14 cellular contexts compared by ENCODE assay signal in the genomic region with DNA sequence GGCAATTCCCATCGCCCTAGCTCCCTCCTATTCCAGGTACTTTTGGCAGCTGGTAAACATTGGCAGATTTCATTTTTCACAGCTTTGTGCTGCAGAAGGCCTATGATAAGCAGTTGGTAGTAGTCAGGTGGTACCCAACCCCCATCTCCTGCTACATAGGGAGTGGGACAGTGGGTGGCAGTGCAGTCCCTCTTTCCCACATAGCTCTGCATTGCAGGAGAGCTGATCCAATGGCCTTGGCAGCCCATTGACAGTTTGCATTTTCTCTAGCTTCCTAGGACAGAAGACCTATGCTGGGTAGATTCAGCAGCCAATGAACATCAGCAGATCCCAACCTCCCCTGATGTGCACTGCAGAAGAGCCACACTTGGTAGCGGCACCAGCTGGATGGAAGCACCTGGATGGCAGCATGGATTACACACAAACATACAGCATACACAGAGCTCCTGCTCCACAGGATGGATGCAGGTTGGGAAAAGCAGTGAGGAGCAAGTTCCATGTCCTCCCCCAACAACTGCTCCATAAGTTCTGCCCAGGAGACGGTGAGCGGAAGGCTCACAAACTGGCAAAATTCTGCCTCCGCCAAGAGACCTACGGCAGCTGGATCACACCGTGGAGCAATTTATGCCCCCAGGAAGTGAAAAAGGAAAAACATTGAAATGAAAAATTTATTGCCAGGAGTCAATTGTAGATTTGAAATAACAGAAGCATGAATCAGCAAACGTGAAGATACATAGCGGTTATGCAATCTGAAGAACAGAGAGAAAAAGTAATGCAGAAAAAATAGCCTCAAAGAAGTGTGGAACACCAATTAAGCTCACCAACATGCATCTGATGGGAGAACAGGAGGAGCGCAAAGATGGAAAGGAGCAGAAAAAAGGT.
DNase-seq lines count a peak whose midpoint lies in the region; ATAC-seq, FAIRE-seq and TF ChIP-seq lines count a peak whose summit lies in the region.
"Had no signal": no experiment of that assay in that cellular context is flagged by ENCODE, and none has a peak within 500 bp of the region (broad histone marks: within the 10 kb centered on the region; RNA-seq: fewer than 3 reads in every experiment).

No MANE protein-coding gene starts in this region.

- H3K4me3 Mint-ChIP-seq in CD8-positive, alpha-beta memory T cell, result peak overlapping the region in 1 of 7 donors; percentile 25

- H3K4me1 ChIP-seq in CD8-positive, alpha-beta memory T cell (ENCODE audit: insufficient read depth, low read length), result peaks cover 8% of the 10 kb centered on the region
- H3K4me1 ChIP-seq: thyroid gland had no signal

- FAIRE-seq in bronchial epithelial cell (lab: Jason Lieb, UNC), result no peak
- FAIRE-seq: colon had no signal

- no peak for ATAC-seq in HG03097 (IDR thresholded peaks at IDR 0.05; ENCODE audit: low FRiP score, unreplicated experiment)
- ATAC-seq in GM18505 (IDR thresholded peaks at IDR 0.05; ENCODE audit: unreplicated experiment), result no peak
- ATAC-seq in stimulated activated naive CD8-positive, alpha-beta T cell treated with anti-CD3 and anti-CD28 coated beads, Interleukin-15, Interleukin-2, amounts not matched to agents 100 U/mL and 50 U/mL, for 24 hours, result no peak

- H3K27me3 Mint-ChIP-seq in CD8-positive, alpha-beta memory T cell, result no peaks in the 10 kb centered on the region

- CTCF ChIA-PET in CD8-positive, alpha-beta memory T cell (lab: Charles Lee), result no interaction called here

- peaks cover 17% of the 10 kb centered on the region for H3K36me3 ChIP-seq in CD8-positive, alpha-beta memory T cell (ENCODE audit: insufficient read depth, low read length)
- peaks cover 5% of the 10 kb centered on the region for H3K36me3 ChIP-seq in bronchial epithelial cell (ENCODE audit: control insufficient read depth, insufficient read depth, low read length)

- peaks cover 0 to 6% (median 2%) of the 10 kb centered on the region in 5 donors for H3K9me3 Mint-ChIP-seq in CD8-positive, alpha-beta memory T cell

- H3K27ac ChIP-seq in CD8-positive, alpha-beta memory T cell (ENCODE audit: low read depth, low read length), result no peak overlapping the region
- H3K27ac ChIP-seq: thyroid gland had no signal

- POLR2A ChIA-PET in CD8-positive, alpha-beta memory T cell (lab: Charles Lee), result no interaction called here

- no peaks in the 10 kb centered on the region for H3K9me3 ChIP-seq in CD8-positive, alpha-beta memory T cell (ENCODE audit: low read length)
- H3K9me3 ChIP-seq: thyroid gland had no signal

- peaks cover 23 to 71% (median 34%) of the 10 kb centered on the region in 3 donors for H3K36me3 Mint-ChIP-seq in CD8-positive, alpha-beta memory T cell

- peaks cover 37 to 48% (median 38%) of the 10 kb centered on the region in 3 donors for H3K4me1 Mint-ChIP-seq in CD8-positive, alpha-beta memory T cell

- TF ChIP-seq CTCF in bronchial epithelial cell (IDR thresholded peaks at IDR 0.05; ENCODE audit: insufficient read depth, low read length, severe bottlenecking), result no peak

- DNase-seq in CD8-positive, alpha-beta memory T cell, result no peak
- peak; percentile 39 for DNase-seq in HT1080 (ENCODE audit: low read depth)
- peak; percentile 37 for DNase-seq in bronchial epithelial cell (ENCODE audit: low read depth)
- peak; percentile 3 for DNase-seq in midbrain (lab: John Stamatoyannopoulos, UW)
- no peak for DNase-seq in NK-92 (lab: John Stamatoyannopoulos, UW; ENCODE audit: unreplicated experiment)
- no peak for DNase-seq in stimulated activated naive CD8-positive, alpha-beta T cell treated with anti-CD3 and anti-CD28 coated beads, Interleukin-15, Interleukin-2, amounts not matched to agents 100 U/mL and 50 U/mL, for 24 hours
- DNase-seq: activated CD4-positive, alpha-beta T cell treated with anti-CD3 and anti-CD28 coated beads, Interleukin-2, amount 50 U/mL, for 48 hours; kidney glomerular epithelial cell; NCI-H526; stimulated activated CD4-positive, alpha-beta T cell treated with anti-CD3 and anti-CD28 coated beads, Interleukin-15, amount 100 ng/mL, for 24 hours; thyroid gland had no signal

- H3K27me3 ChIP-seq in CD8-positive, alpha-beta memory T cell (ENCODE audit: insufficient read depth, low read length, poor library complexity, severe bottlenecking), result no peaks in the 10 kb centered on the region
- no peaks in the 10 kb centered on the region for H3K27me3 ChIP-seq in bronchial epithelial cell (ENCODE audit: control insufficient read depth, insufficient read depth, low read length)
- H3K27me3 ChIP-seq: thyroid gland had no signal

- no peak for TF ChIP-seq POLR2A in GM18505 (IDR thresholded peaks at IDR 0.05; ENCODE audit: borderline replicate concordance, extremely low read depth, insufficient read depth, insufficient read length)

- no peak overlapping the region for H3K4me3 ChIP-seq in CD8-positive, alpha-beta memory T cell (ENCODE audit: low read length)
- H3K4me3 ChIP-seq in bronchial epithelial cell (ENCODE audit: low read depth, low read length), result no peak overlapping the region
- H3K4me3 ChIP-seq: thyroid gland had no signal

- peak overlapping the region in 5 of 8 donors; percentile 17 to 64 (median 49) for H3K27ac Mint-ChIP-seq in CD8-positive, alpha-beta memory T cell

Comparison
In these comparisons a context has a peak if more than half of its experiments do, and no peak if none do; other contexts are left out.
1. DNase-seq: peak in HT1080 (single experiment), bronchial epithelial cell (single experiment) and midbrain (single experiment); none in CD8-positive, alpha-beta memory T cell (0 of 5), NK-92 (single experiment) and stimulated activated naive CD8-positive, alpha-beta T cell treated with anti-CD3 and anti-CD28 coated beads, Interleukin-15, Interleukin-2, amounts not matched to agents 100 U/mL and 50 U/mL, for 24 hours (single experiment).